In the genomic region with DNA sequence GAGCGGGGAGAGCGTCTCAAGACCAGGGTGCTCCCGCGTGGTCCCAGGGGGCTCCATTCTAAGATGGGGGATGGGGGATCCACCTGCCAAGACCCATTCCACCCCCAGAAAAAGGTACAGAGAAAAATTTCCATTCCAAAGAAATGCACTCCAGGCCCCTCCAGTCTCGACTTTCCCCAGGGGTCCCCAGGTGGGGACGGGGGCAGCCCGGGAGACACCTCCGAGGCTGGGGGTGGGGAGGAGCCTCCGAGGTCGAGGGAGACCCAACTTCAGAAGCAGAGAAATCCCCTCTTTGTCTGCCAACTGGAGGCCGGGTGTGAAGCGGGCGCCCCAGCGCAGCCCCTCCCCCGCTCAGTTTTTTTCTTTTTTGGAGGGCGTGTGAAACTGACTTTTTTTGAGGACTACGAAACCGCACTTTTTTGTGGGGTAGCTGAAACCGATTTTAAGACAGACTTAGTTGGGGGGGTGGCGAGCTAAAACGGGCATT, we compare ENCODE assay signal across 8 cellular contexts. TPM values are rescaled to one million over a fixed set of nuclear protein-coding genes. Genes with fewer than 3 reads are reported as not detected.
DNase-seq lines count a peak whose midpoint lies in the region; ATAC-seq and TF ChIP-seq lines count a peak whose summit lies in the region.

No MANE protein-coding gene starts in this region.

- H2AFZ ChIP-seq in neural progenitor cell (replicated peaks), result no peak overlapping the region

- H3K36me3 Mint-ChIP-seq in neural progenitor cell, result peaks cover 4% of the 10 kb centered on the region

- no peaks in the 10 kb centered on the region for H3K36me3 ChIP-seq in endocrine pancreas (ENCODE audit: control insufficient read depth, insufficient read depth, low read length)
- H3K36me3 ChIP-seq in neural progenitor cell, result peaks cover 6% of the 10 kb centered on the region
- H3K36me3 ChIP-seq in uterus, result no peaks in the 10 kb centered on the region

- H3K27ac ChIP-seq in 22Rv1, result peak overlapping the region; percentile 86
- H3K27ac ChIP-seq in HL-60 (replicated peaks), result peak overlapping the region; percentile 59
- peak overlapping the region; percentile 92 for H3K27ac ChIP-seq in neural progenitor cell
- H3K27ac ChIP-seq in uterus, result peak overlapping the region; percentile 42 to 100

- H3K27ac Mint-ChIP-seq in neural progenitor cell, result peak overlapping the region; percentile 100

- DNase-seq in HL-60 (ENCODE audit: low read depth in 1 of 2, low spot score in 1 of 2) (no peak), neural progenitor cell (ENCODE audit: low spot score) (peak; percentile 76), uterus (no peak), DMS153 (lab: John Stamatoyannopoulos, UW) (no peak)
- peak; percentile 56 to 66 for DNase-seq in activated CD4-positive, alpha-beta T cell treated with anti-CD3 and anti-CD28 coated beads, Interleukin-2, amount 50 U/mL, for 48 hours

- H3K4me1 Mint-ChIP-seq in neural progenitor cell, result peaks cover 11% of the 10 kb centered on the region

- H3K9me3 Mint-ChIP-seq in neural progenitor cell, result no peaks in the 10 kb centered on the region

- H3K27me3 ChIP-seq in HL-60 (ENCODE audit: insufficient read depth, poor library complexity, severe bottlenecking) (no peaks in the 10 kb centered on the region), endocrine pancreas (ENCODE audit: control insufficient read depth, insufficient read depth, low read length) (no peaks in the 10 kb centered on the region), neural progenitor cell (no peaks in the 10 kb centered on the region), uterus (no peaks in the 10 kb centered on the region)

- no peaks in the 10 kb centered on the region for H3K9me3 ChIP-seq in endocrine pancreas (ENCODE audit: control insufficient read depth, low read length)
- no peaks in the 10 kb centered on the region for H3K9me3 ChIP-seq in neural progenitor cell (ENCODE audit: low read depth)
- no peaks in the 10 kb centered on the region for H3K9me3 ChIP-seq in uterus

- peak overlapping the region; percentile 38 for H3K9ac ChIP-seq in endocrine pancreas (ENCODE audit: control insufficient read depth, insufficient read depth, low read length)
- peak overlapping the region; percentile 86 for H3K9ac ChIP-seq in neural progenitor cell

- H3K4me3 Mint-ChIP-seq in neural progenitor cell, result peak overlapping the region; percentile 99

- no peak for TF ChIP-seq POLR2A in uterus (IDR thresholded peaks at IDR 0.05)

- H3K4me1 ChIP-seq in endocrine pancreas (ENCODE audit: control insufficient read depth, insufficient read depth, low read length) (no peaks in the 10 kb centered on the region), neural progenitor cell (peaks cover 9% of the 10 kb centered on the region), uterus (peaks cover 0 to 16% of the 10 kb centered on the region in 2 donors)

- peak overlapping the region; percentile 98 for H3K4me2 ChIP-seq in neural progenitor cell

- intact Hi-C loops in uterus (cut with DNase I; ENCODE audit: low total_unique reads), result no loop called here

- peaks cover 60% of the 10 kb centered on the region for H3K79me2 ChIP-seq in neural progenitor cell (ENCODE audit: low read depth)

- peaks cover 16% of the 10 kb centered on the region for H3F3A ChIP-seq in neural progenitor cell (ENCODE audit: low read depth)

- H3K27me3 Mint-ChIP-seq in neural progenitor cell (ENCODE audit: insufficient read depth, low read depth), result peaks cover 4% of the 10 kb centered on the region

- H3K4me3 ChIP-seq in HL-60 (replicated peaks; ENCODE audit: insufficient read depth, low read length) (peak overlapping the region; percentile 57), endocrine pancreas (ENCODE audit: control insufficient read depth, insufficient read depth, low read length) (no peak overlapping the region), neural progenitor cell (peak overlapping the region; percentile 100), uterus (peak overlapping the region; percentile 48 to 56)

- H4K20me1 ChIP-seq in neural progenitor cell (ENCODE audit: low read depth), result peaks cover 50% of the 10 kb centered on the region

- TF ChIP-seq CTCF in 22Rv1 (IDR thresholded peaks at IDR 0.05), result no peak
- TF ChIP-seq CTCF in HL-60 (IDR thresholded peaks at IDR 0.05; ENCODE audit: insufficient read depth, low read length), result no peak
- no peak for TF ChIP-seq CTCF in neural progenitor cell (IDR thresholded peaks at IDR 0.05)
- no peak for TF ChIP-seq CTCF in uterus (IDR thresholded peaks at IDR 0.05)

- ATAC-seq in GM21390 (IDR thresholded peaks at IDR 0.05; ENCODE audit: unreplicated experiment), result no peak

RNA-seq across cellular contexts. Expression of a gene that starts 1.3 kb away (rescaled TPM):
- total RNA-seq in neural progenitor cell (ENCODE audit: low replicate concordance), result 131 and 332 TPM in 2 replicates
- total RNA-seq in uterus, result 100 to 1,000 TPM in 1 of 4 donors, 10 to 100 TPM in 3; 15.6 to 132 (median 65.7) TPM

RNA-seq across cellular contexts. Expression of a gene that starts 45.8 kb away (rescaled TPM):
- total RNA-seq in neural progenitor cell (ENCODE audit: low replicate concordance), result 37.4 and 51.4 TPM in 2 replicates
- total RNA-seq in uterus, result 100 to 1,000 TPM in 1 of 4 donors, 10 to 100 TPM in 3; 20.6 to 110 (median 30.8) TPM

RNA-seq across cellular contexts. Expression of a gene that starts 58.4 kb away (rescaled TPM):
- total RNA-seq in neural progenitor cell (ENCODE audit: low replicate concordance) (34.2 and 117 TPM in 2 replicates), uterus (10 to 100 TPM; 53.8 to 75.9 (median 64.5) TPM)

Comparison
In these comparisons a context has a peak if more than half of its experiments do, and no peak if none do; other contexts are left out.
1. DNase-seq: peak in activated CD4-positive, alpha-beta T cell treated with anti-CD3 and anti-CD28 coated beads, Interleukin-2, amount 50 U/mL, for 48 hours (2 of 2) and neural progenitor cell (single experiment); none in HL-60 (0 of 2), uterus (0 of 2) and DMS153 (single experiment).
2. Peak in every context shown above with its lines, with median percentiles within 50 percentile points of each other: H3K27ac ChIP-seq.